Comparison of ENCODE assay signal across 1 cellular context in genomic region chr3:15305366-15305844, GRCh38.
TF ChIP-seq lines count a peak whose summit lies in the region.

No MANE protein-coding gene starts in this region.

TF ChIP-seq in HepG2, 621 proteins besides CTCF, POLR2A, EP300 and RAD21 (continued from another document):
- TF ChIP-seq CSRNP2 (CRISPR knock-in tag; conservative IDR thresholded peaks at IDR 0.05; ENCODE audit: low read depth), result no peak
- no peak for TF ChIP-seq TBP (CRISPR knock-in tag; IDR thresholded peaks at IDR 0.05)
- no peak for TF ChIP-seq RBM22 (optimal IDR thresholded peaks at IDR 0.05; ENCODE audit: low read length)
- no peak for TF ChIP-seq IKZF4 (CRISPR knock-in tag; IDR thresholded peaks at IDR 0.05; ENCODE audit: borderline replicate concordance, low read depth, not compliant biosample characterization)
- TF ChIP-seq FIP1L1 (IDR thresholded peaks at IDR 0.05; ENCODE audit: borderline replicate concordance, insufficient read depth, low read depth, low read length), result no peak
- no peak for TF ChIP-seq NAIF1 (CRISPR knock-in tag; IDR thresholded peaks at IDR 0.05; ENCODE audit: borderline replicate concordance)
